ENCODE assay signal across 1 cellular context in genomic region chr12:63655543-63656257, GRCh38.
A peak's percentile ranks its signal among the peaks of the same experiment; 100 is the strongest.
TF ChIP-seq lines count a peak whose summit lies in the region.

No MANE protein-coding gene starts in this region.

TF ChIP-seq in HEK293, 187 proteins besides CTCF, POLR2A, EP300 and RAD21 (continued from another document):
- peak; percentile 35; the same call in 1 of the 2 replicates for TF ChIP-seq PRDM10 (tag by site-specific recombination; IDR thresholded peaks at IDR 0.05)
- 0 out of 2 replicates have a peak, but pooled peaks have one; percentile 23 for TF ChIP-seq TCF7L2 (IDR thresholded peaks at IDR 0.05; ENCODE audit: borderline replicate concordance, low read depth, low read length)
- 0 out of 2 replicates have a peak, but pooled peaks have one; percentile 20 for TF ChIP-seq ZNF843 (tag by site-specific recombination; IDR thresholded peaks at IDR 0.05)
- peak; percentile 59; the same call in 1 of the 2 replicates for TF ChIP-seq ZXDB (tag by site-specific recombination; IDR thresholded peaks at IDR 0.05)
